In the genomic region with DNA sequence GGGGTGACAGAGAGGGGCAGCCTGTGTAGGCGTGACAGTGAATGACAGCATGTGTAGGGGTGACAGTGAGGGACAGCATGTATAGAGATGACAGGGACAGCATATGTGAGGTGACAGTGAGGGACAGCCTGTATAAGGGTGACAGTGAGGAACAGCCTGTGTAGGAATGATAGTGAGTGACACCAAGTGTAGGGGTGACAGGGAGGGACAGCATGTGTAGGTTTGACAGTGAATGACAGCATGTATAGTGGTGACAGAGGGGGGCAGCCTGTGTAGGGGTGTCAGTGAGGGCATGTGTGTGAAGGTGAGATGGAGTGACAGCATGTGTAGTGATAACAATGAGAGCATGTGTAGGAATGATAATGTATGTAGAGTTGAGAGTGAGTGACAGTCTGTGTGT, we compare ENCODE assay signal across 2 cellular contexts.
A peak's percentile ranks its signal among the peaks of the same experiment; 100 is the strongest.
TF ChIP-seq lines count a peak whose summit lies in the region.

No MANE protein-coding gene starts in this region.

TF ChIP-seq in IMR-90, 13 proteins besides CTCF, POLR2A, EP300 and RAD21:
- TF ChIP-seq SMC3 (IDR thresholded peaks at IDR 0.05; ENCODE audit: low read depth, low read length) (no peak), RFX5 (IDR thresholded peaks at IDR 0.05; ENCODE audit: low read depth, low read length) (no peak), MXI1 (IDR thresholded peaks at IDR 0.05; ENCODE audit: borderline replicate concordance, low read depth, low read length) (no peak), BHLHE40 (IDR thresholded peaks at IDR 0.05; ENCODE audit: low read depth, low read length) (no peak), RCOR1 (IDR thresholded peaks at IDR 0.05; ENCODE audit: insufficient replicate concordance, low read length) (no peak)
- TF ChIP-seq, protein P1, sequence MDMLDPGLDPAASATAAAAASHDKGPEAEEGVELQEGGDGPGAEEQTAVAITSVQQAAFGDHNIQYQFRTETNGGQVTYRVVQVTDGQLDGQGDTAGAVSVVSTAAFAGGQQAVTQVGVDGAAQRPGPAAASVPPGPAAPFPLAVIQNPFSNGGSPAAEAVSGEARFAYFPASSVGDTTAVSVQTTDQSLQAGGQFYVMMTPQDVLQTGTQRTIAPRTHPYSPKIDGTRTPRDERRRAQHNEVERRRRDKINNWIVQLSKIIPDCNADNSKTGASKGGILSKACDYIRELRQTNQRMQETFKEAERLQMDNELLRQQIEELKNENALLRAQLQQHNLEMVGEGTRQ (IDR thresholded peaks at IDR 0.05; ENCODE audit: low read depth, low read length): no peak

TF ChIP-seq in neural cell, 6 proteins besides CTCF, POLR2A, EP300 and RAD21:
- no peak for TF ChIP-seq TAF1 (IDR thresholded peaks at IDR 0.05; ENCODE audit: low read depth)
- peak; percentile 66 for TF ChIP-seq POLR2AphosphoS5 (IDR thresholded peaks at IDR 0.05)
